ENCODE assay signal across 8 cellular contexts in the genomic region with DNA sequence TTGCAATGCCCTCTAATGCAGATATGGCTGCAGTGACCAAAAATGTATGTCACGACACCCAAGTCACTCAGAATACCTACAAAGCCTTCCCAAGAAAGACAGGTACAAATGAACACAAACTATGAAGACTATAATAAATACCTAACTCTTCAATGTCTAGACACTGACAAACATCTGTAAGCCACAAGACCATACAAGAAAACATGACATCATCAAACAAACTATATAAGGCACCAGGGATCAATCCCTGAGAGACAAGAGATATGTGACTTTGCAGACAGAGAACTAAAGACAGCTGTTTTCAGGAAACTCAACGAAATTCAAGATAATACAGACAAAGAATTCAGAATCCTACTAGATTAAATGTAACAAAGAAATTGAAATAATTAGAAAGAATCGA.
"Had no signal": no experiment of that assay in that cellular context is flagged by ENCODE, and none has a peak within 500 bp of the region (broad histone marks: within the 10 kb centered on the region; RNA-seq: fewer than 3 reads in every experiment).

No MANE protein-coding gene starts in this region.

- DNase-seq: GDM1, GF-D8 had no signal

- FAIRE-seq: G401.6, GM12878, GM12891, GM12892, GM18507, GM19239 had no signal

- ATAC-seq: GM12878 had no signal

- H3K4me3 ChIP-seq: GM12878 had no signal
